Comparison of ENCODE assay signal across 15 cellular contexts in genomic region chr6:21750479-21751018, GRCh38.
DNase-seq lines count a peak whose midpoint lies in the region; ATAC-seq, FAIRE-seq and TF ChIP-seq lines count a peak whose summit lies in the region.
"Had no signal": no experiment of that assay in that cellular context is flagged by ENCODE, and none has a peak within 500 bp of the region (broad histone marks: within the 10 kb centered on the region; RNA-seq: fewer than 3 reads in every experiment).

No MANE protein-coding gene starts in this region.

- H3K27me3 Mint-ChIP-seq in endodermal cell (ENCODE audit: insufficient read depth) = no peaks in the 10 kb centered on the region
- H3K27me3 Mint-ChIP-seq in CD4-positive, alpha-beta memory T cell = peaks cover 0 to 6% of the 10 kb centered on the region in 2 donors

- TF ChIP-seq EP300 in SK-N-SH (IDR thresholded peaks at IDR 0.05; ENCODE audit: borderline replicate concordance in 1 of 2, low read depth in 1 of 2, low read length in 1 of 2) (peak in 1 of 2 experiments; percentile 82; a peak in 1 of 4 replicates), sigmoid colon (IDR thresholded peaks at IDR 0.05) (no peak)

- H3K27me3 ChIP-seq in SK-N-SH (ENCODE audit: insufficient read depth) (no peaks in the 10 kb centered on the region), endodermal cell (ENCODE audit: control insufficient read depth, insufficient read depth, low read length, poor library complexity, severe bottlenecking) (no peaks in the 10 kb centered on the region), sigmoid colon (no peaks in the 10 kb centered on the region)
- H3K27me3 ChIP-seq in CD4-positive, alpha-beta memory T cell (ENCODE audit: insufficient read depth, low read length) = no peaks in the 10 kb centered on the region

- H3K9me3 ChIP-seq in SK-N-SH = no peaks in the 10 kb centered on the region
- H3K9me3 ChIP-seq in endodermal cell (ENCODE audit: control insufficient read depth, low read length) = no peaks in the 10 kb centered on the region
- no peaks in the 10 kb centered on the region for H3K9me3 ChIP-seq in sigmoid colon
- no peaks in the 10 kb centered on the region for H3K9me3 ChIP-seq in CD4-positive, alpha-beta memory T cell (ENCODE audit: control insufficient read depth in 1 of 2, low read length in 2 of 2)
- H3K9me3 ChIP-seq: A549 had no signal

- DNase-seq in SK-N-SH = peak; percentile 58
- DNase-seq in NCI-H2171 (lab: John Stamatoyannopoulos, UW) = peak; percentile 37
- DNase-seq in endodermal cell = no peak
- DNase-seq in sigmoid colon = no peak
- DNase-seq in GM19239 (ENCODE audit: insufficient read length, low spot score) = no peak
- no peak for DNase-seq in CD4-positive, alpha-beta memory T cell
- no peak for DNase-seq in retina
- DNase-seq: DND-41, GDM1, GOT3, KBM-7, NCI-H1048, SHP77 had no signal

- peaks cover 54% of the 10 kb centered on the region for H3K4me1 Mint-ChIP-seq in endodermal cell
- H3K4me1 Mint-ChIP-seq in CD4-positive, alpha-beta memory T cell = no peaks in the 10 kb centered on the region

- TF ChIP-seq RAD21 in SK-N-SH (IDR thresholded peaks at IDR 0.05; ENCODE audit: low read length) = peak; percentile 8; the same call in 1 of the 2 replicates

- H3K4me3 ChIP-seq in SK-N-SH (ENCODE audit: low read depth in 2 of 2, low read length in 1 of 2) = no peak overlapping the region
- no peak overlapping the region for H3K4me3 ChIP-seq in endodermal cell (ENCODE audit: low read length)
- no peak overlapping the region for H3K4me3 ChIP-seq in sigmoid colon
- H3K4me3 ChIP-seq in CD4-positive, alpha-beta memory T cell (ENCODE audit: low read length in 2 of 2) = no peak overlapping the region
- H3K4me3 ChIP-seq: A549 had no signal

- TF ChIP-seq CTCF in SK-N-SH (IDR thresholded peaks at IDR 0.05) = no peak
- no peak for TF ChIP-seq CTCF in endodermal cell (conservative IDR thresholded peaks at IDR 0.05)
- TF ChIP-seq CTCF in sigmoid colon (IDR thresholded peaks at IDR 0.05) = no peak

- no peaks in the 10 kb centered on the region for H3K36me3 ChIP-seq in SK-N-SH (replicated peaks in 1 of 2; ENCODE audit: control insufficient read depth in 1 of 2, insufficient read depth in 2 of 2, low read length in 1 of 2)
- H3K36me3 ChIP-seq in endodermal cell (ENCODE audit: control insufficient read depth, insufficient read depth, low read length) = peaks cover 52% of the 10 kb centered on the region
- H3K36me3 ChIP-seq in sigmoid colon = no peaks in the 10 kb centered on the region
- no peaks in the 10 kb centered on the region for H3K36me3 ChIP-seq in CD4-positive, alpha-beta memory T cell (ENCODE audit: insufficient read depth, low read length)

- TF ChIP-seq POLR2A in sigmoid colon (IDR thresholded peaks at IDR 0.05) = no peak

- WGBS in SK-N-SH (ENCODE audit: low lambda C conversion rate) = 68% methylated on average over 2 of the region's 2 CpGs
- no CpG with 5 or more reads among the region's 2 CpGs for WGBS in endodermal cell (ENCODE audit: insufficient coverage in 1 of 2, insufficient read length in 1 of 2), 2 experiments
- 84 to 91% methylated on average over 2 of the region's 2 CpGs for WGBS in sigmoid colon, 2 donors

- POLR2A ChIA-PET in SK-N-SH (lab: Yijun Ruan, JAX) = interaction anchor here (1.1 kb wide), 1 partner anchor 156 kb away, joined by 4 read pairs; no protein-coding TSS in a partner anchor
- POLR2A ChIA-PET in CD4-positive, alpha-beta memory T cell (lab: Charles Lee; ENCODE audit: partially characterized antibody) = no interaction called here

- H3K36me3 Mint-ChIP-seq in endodermal cell (ENCODE audit: low read depth) = peaks cover 23% of the 10 kb centered on the region
- H3K36me3 Mint-ChIP-seq in CD4-positive, alpha-beta memory T cell = no peaks in the 10 kb centered on the region

- peaks cover 71% of the 10 kb centered on the region for H3K79me2 ChIP-seq in SK-N-SH (ENCODE audit: insufficient read depth)

- peaks cover 31 to 39% of the 10 kb centered on the region in 2 experiments for H3K4me1 ChIP-seq in SK-N-SH (ENCODE audit: control insufficient read depth in 1 of 2, insufficient read depth in 2 of 2, low read depth in 1 of 2, low read length in 1 of 2)
- H3K4me1 ChIP-seq in endodermal cell (ENCODE audit: control insufficient read depth, insufficient read depth, low read length) = peaks cover 6% of the 10 kb centered on the region
- peaks cover 0 to 74% (median 46%) of the 10 kb centered on the region in 4 donors for H3K4me1 ChIP-seq in sigmoid colon
- no peaks in the 10 kb centered on the region for H3K4me1 ChIP-seq in CD4-positive, alpha-beta memory T cell (ENCODE audit: insufficient read depth, low read length)

- no peak for FAIRE-seq in GM19239 (lab: Jason Lieb, UNC)
- FAIRE-seq: A549 had no signal

- H3K4me2 ChIP-seq in SK-N-SH = no peak overlapping the region
- H3K4me2 ChIP-seq: A549 had no signal

- H3K9ac ChIP-seq in SK-N-SH = no peak overlapping the region
- H3K9ac ChIP-seq in endodermal cell (ENCODE audit: extremely low read depth, low read length, poor library complexity, severe bottlenecking) = no peak overlapping the region

- no peaks in the 10 kb centered on the region; the same call in 1 of the 2 replicates for H4K20me1 ChIP-seq in SK-N-SH (ENCODE audit: insufficient read depth)

- no peak overlapping the region for H3K4me3 Mint-ChIP-seq in endodermal cell
- no peak overlapping the region for H3K4me3 Mint-ChIP-seq in CD4-positive, alpha-beta memory T cell

- H3K27ac ChIP-seq in SK-N-SH (ENCODE audit: low read depth in 2 of 2, low read length in 1 of 2) (peak overlapping the region in 1 of 2 experiments; percentile 82; a peak in 2 of 4 replicates), endodermal cell (ENCODE audit: low read depth, low read length) (peak overlapping the region; percentile 80), sigmoid colon (peak overlapping the region in 3 of 4 donors; percentile 46 to 63 (median 60))
- H3K27ac ChIP-seq in CD4-positive, alpha-beta memory T cell (ENCODE audit: low read depth, low read length) = no peak overlapping the region

- H3K9me3 Mint-ChIP-seq in endodermal cell = no peaks in the 10 kb centered on the region
- H3K9me3 Mint-ChIP-seq in CD4-positive, alpha-beta memory T cell = peaks cover 0 to 2% (median 0%) of the 10 kb centered on the region in 8 donors

- H3K27ac Mint-ChIP-seq in endodermal cell = no peak overlapping the region
- H3K27ac Mint-ChIP-seq in CD4-positive, alpha-beta memory T cell = no peak overlapping the region

- H3K9me2 ChIP-seq in SK-N-SH = no peaks in the 10 kb centered on the region

- CTCF ChIA-PET in SK-N-SH (lab: Yijun Ruan, JAX) = interaction anchor here (0.7 kb wide), 1 partner anchor 24 kb away, joined by 3 read pairs; no protein-coding TSS in a partner anchor
- CTCF ChIA-PET in CD4-positive, alpha-beta memory T cell (lab: Charles Lee; ENCODE audit: partially characterized antibody) = interaction anchor here (1.2 kb wide), 1 partner anchor 10 kb away, joined by 3 read pairs; no protein-coding TSS in a partner anchor

- no peak overlapping the region for H2AFZ ChIP-seq in SK-N-SH (ENCODE audit: low read depth)

- no peak for ATAC-seq in SK-N-SH treated with all-trans-retinoic acid at 6 μM for 48 hours
- ATAC-seq: A549 had no signal

- intact Hi-C loops in sigmoid colon (cut with DNase I) = no loop called here
- intact Hi-C loops in CD4-positive, alpha-beta memory T cell (cut with micrococcal nuclease) = no loop called here

- H3F3A ChIP-seq in SK-N-SH (replicated peaks; ENCODE audit: insufficient read depth) = peaks cover 3% of the 10 kb centered on the region

TF ChIP-seq in SK-N-SH, 30 proteins besides CTCF, POLR2A, EP300 and RAD21 (continues in another document):
- TF ChIP-seq FOSL2 (IDR thresholded peaks at IDR 0.05; ENCODE audit: borderline replicate concordance, low read depth) = no peak
- TF ChIP-seq NFIC (IDR thresholded peaks at IDR 0.05; ENCODE audit: borderline replicate concordance) = no peak
- TF ChIP-seq CHD2 (IDR thresholded peaks at IDR 0.05; ENCODE audit: low read length, partially characterized antibody) = no peak
- TF ChIP-seq RXRA (IDR thresholded peaks at IDR 0.05; ENCODE audit: borderline replicate concordance, low read depth) = no peak
- TF ChIP-seq POLR2AphosphoS5 (IDR thresholded peaks at IDR 0.05; ENCODE audit: low read depth, low read length) = no peak
- no peak for TF ChIP-seq NRF1 (IDR thresholded peaks at IDR 0.05; ENCODE audit: low read depth, low read length)
- TF ChIP-seq MAX (IDR thresholded peaks at IDR 0.05; ENCODE audit: low read depth) = no peak
- TF ChIP-seq EZH2phosphoT487 (IDR thresholded peaks at IDR 0.05; ENCODE audit: borderline replicate concordance, low read depth) = no peak

TF ChIP-seq in SK-N-SH treated with all-trans-retinoic acid at 6 μM for 48 hours, 23 proteins besides CTCF, POLR2A, EP300 and RAD21 (continues in another document):
- TF ChIP-seq RARB (CRISPR knock-in tag; IDR thresholded peaks at IDR 0.05) (no peak), CSRNP3 (CRISPR knock-in tag; IDR thresholded peaks at IDR 0.05) (no peak), ZNF70 (CRISPR knock-in tag; IDR thresholded peaks at IDR 0.05) (no peak), CREB5 (CRISPR knock-in tag; IDR thresholded peaks at IDR 0.05; ENCODE audit: low read depth) (no peak), ZNF565 (CRISPR knock-in tag; conservative IDR thresholded peaks at IDR 0.05; ENCODE audit: low read depth) (no peak), ZNF8 (CRISPR knock-in tag; IDR thresholded peaks at IDR 0.05) (no peak), ZFP30 (CRISPR knock-in tag; IDR thresholded peaks at IDR 0.05) (no peak), ZC3H10 (CRISPR knock-in tag; IDR thresholded peaks at IDR 0.05) (no peak)

Comparison
In these comparisons a context has a peak if more than half of its experiments do, and no peak if none do; other contexts are left out.
1. DNase-seq: peak in SK-N-SH (single experiment) and NCI-H2171 (single experiment); none in endodermal cell (single experiment), sigmoid colon (single experiment), GM19239 (single experiment), CD4-positive, alpha-beta memory T cell (0 of 5) and retina (single experiment).